ENCODE assay signal across 28 cellular contexts in genomic region chr3:194811118-194811517, GRCh38.
"Had no signal": no experiment of that assay in that cellular context is flagged by ENCODE, and none has a peak within 500 bp of the region (broad histone marks: within the 10 kb centered on the region; RNA-seq: fewer than 3 reads in every experiment).

No MANE protein-coding gene starts in this region.

- H3K36me3 ChIP-seq: adrenal gland, colonic mucosa, MG63 had no signal

- H3K9me3 ChIP-seq: adrenal gland, colonic mucosa, MG63 had no signal

- H3K27me3 ChIP-seq: adrenal gland, colonic mucosa, MG63 had no signal

- H3K4me2 ChIP-seq: KMS-11 had no signal

- H3K4me1 ChIP-seq: adrenal gland, colonic mucosa had no signal

- H3K27ac ChIP-seq: adrenal gland, colonic mucosa, KMS-11, VCaP had no signal

- H3K9me3 Mint-ChIP-seq: activated naive CD8-positive, alpha-beta T cell treated with anti-CD3 and anti-CD28 coated beads, Interleukin-2, amount 10 ng/mL, durations not matched to agents 7 days and 5 days; activated T-cell treated with anti-CD3 and anti-CD28 coated beads, Interleukin-2, amount 50 U/mL, for 24 hours; activated T-helper 1 cell treated with anti-CD3 and anti-CD28 coated beads, Interleukin-12 subunit alpha, Interleukin-12 subunit beta, Interleukin-2, Interleukin-4 antibody, amounts not matched to agents 30 ng/mL and 10 ng/mL and 1 ng/mL, durations not matched to agents 14 hours and 24 hours and 36 hours; T-cell had no signal

- H3K27ac Mint-ChIP-seq: activated CD8-positive, alpha-beta memory T cell treated with anti-CD3 and anti-CD28 coated beads, Interleukin-2, amount 10 ng/mL, durations not matched to agents 7 days and 5 days; activated naive CD8-positive, alpha-beta T cell treated with anti-CD3 and anti-CD28 coated beads, Interleukin-2, amount 10 ng/mL, durations not matched to agents 7 days and 5 days; activated T-cell treated with anti-CD3 and anti-CD28 coated beads, Interleukin-2, amount 50 U/mL, for 24 hours; activated T-helper 1 cell treated with anti-CD3 and anti-CD28 coated beads, Interleukin-12 subunit alpha, Interleukin-12 subunit beta, Interleukin-2, Interleukin-4 antibody, amounts not matched to agents 30 ng/mL and 10 ng/mL and 1 ng/mL, durations not matched to agents 14 hours and 24 hours and 36 hours; T-cell had no signal

- H3K36me3 Mint-ChIP-seq: activated CD8-positive, alpha-beta memory T cell treated with anti-CD3 and anti-CD28 coated beads, Interleukin-2, amount 10 ng/mL, durations not matched to agents 7 days and 5 days; activated naive CD8-positive, alpha-beta T cell treated with anti-CD3 and anti-CD28 coated beads, Interleukin-2, amount 10 ng/mL, durations not matched to agents 7 days and 5 days; T-cell had no signal

- ATAC-seq: activated CD4-positive, CD25-positive, alpha-beta regulatory T cell treated with anti-CD3 and anti-CD28 coated beads, Interleukin-2, amount 50 U/mL, for 24 hours; activated CD8-positive, alpha-beta memory T cell treated with anti-CD3 and anti-CD28 coated beads, Interleukin-2, amount 10 ng/mL, durations not matched to agents 7 days and 5 days; T-cell had no signal

- DNase-seq: activated CD4-positive, alpha-beta T cell treated with anti-CD3 and anti-CD28 coated beads for 4 hours; activated CD4-positive, alpha-beta T cell treated with anti-CD3 and anti-CD28 coated beads, Interleukin-2, amount 50 U/mL, for 4 hours; activated CD8-positive, alpha-beta memory T cell treated with anti-CD3 and anti-CD28 coated beads, Interleukin-2, amount 10 ng/mL, durations not matched to agents 7 days and 5 days; activated gamma-delta T cell treated with Interleukin-2 at 50 U/mL for 16 hours; activated naive CD4-positive, alpha-beta T cell treated with anti-CD3 and anti-CD28 coated beads, Interleukin-2, amount 50 U/mL, for 16 hours; activated naive CD8-positive, alpha-beta T cell treated with anti-CD3 and anti-CD28 coated beads, Interleukin-2, amount 10 ng/mL, durations not matched to agents 7 days and 5 days; activated T-cell treated with anti-CD3 and anti-CD28 coated beads, Interleukin-2, amount 50 U/mL, for 24 hours; anterior cingulate cortex; cerebellar nuclear complex; colonic mucosa; MG63; MV-4-11; NCI-H1092 treated with DMSO at 0.1 percent for 48 hours; NCI-H1417 treated with DMSO at 0.1 percent for 48 hours; NCI-H1694; NCI-H2029; NCI-H2107; NCI-H2171 treated with DMSO at 0.1 percent for 48 hours; NCI-H226; NCI-H69; SIG-M5; T-cell; T-helper 2 cell had no signal

- H3K4me3 Mint-ChIP-seq: activated CD8-positive, alpha-beta memory T cell treated with anti-CD3 and anti-CD28 coated beads, Interleukin-2, amount 10 ng/mL, durations not matched to agents 7 days and 5 days; activated naive CD8-positive, alpha-beta T cell treated with anti-CD3 and anti-CD28 coated beads, Interleukin-2, amount 10 ng/mL, durations not matched to agents 7 days and 5 days; activated T-cell treated with anti-CD3 and anti-CD28 coated beads, Interleukin-2, amount 50 U/mL, for 24 hours; activated T-helper 1 cell treated with anti-CD3 and anti-CD28 coated beads, Interleukin-12 subunit alpha, Interleukin-12 subunit beta, Interleukin-2, Interleukin-4 antibody, amounts not matched to agents 30 ng/mL and 10 ng/mL and 1 ng/mL, durations not matched to agents 14 hours and 24 hours and 36 hours; T-cell had no signal

- H3K9ac ChIP-seq: KMS-11 had no signal

- H3K4me1 Mint-ChIP-seq: activated CD8-positive, alpha-beta memory T cell treated with anti-CD3 and anti-CD28 coated beads, Interleukin-2, amount 10 ng/mL, durations not matched to agents 7 days and 5 days had no signal

- H3K4me3 ChIP-seq: adrenal gland, colonic mucosa, MG63 had no signal
